ENCODE assay signal across 8 cellular contexts in genomic region chr14:24332094-24332983, GRCh38. TPM values are rescaled to one million over a fixed set of nuclear protein-coding genes. Genes with fewer than 3 reads are reported as not detected.
DNase-seq lines count a peak whose midpoint lies in the region; ATAC-seq and TF ChIP-seq lines count a peak whose summit lies in the region.

No MANE protein-coding gene starts in this region.

- H3K27ac ChIP-seq in upper lobe of right lung, result no peak overlapping the region

- no peaks in the 10 kb centered on the region for H3K36me3 ChIP-seq in upper lobe of right lung

- TF ChIP-seq CTCF in upper lobe of right lung (IDR thresholded peaks at IDR 0.05), result peak; percentile 75

- intact Hi-C loops in head of caudate nucleus (cut with DNase I) (loop anchor here (5.0 kb wide), 1 partner anchor 105 kb away; no protein-coding TSS in a partner anchor), posterior cingulate gyrus (cut with DNase I) (loop anchor here (1.0 kb wide), 1 partner anchor 104 kb away; no protein-coding TSS in a partner anchor), upper lobe of right lung (cut with DNase I) (loop anchor here (5.0 kb wide), 1 partner anchor 100 kb away; no protein-coding TSS in a partner anchor)

- peak; percentile 80 for ATAC-seq in GM21723 (IDR thresholded peaks at IDR 0.05; ENCODE audit: unreplicated experiment)
- ATAC-seq in upper lobe of right lung, result peak; percentile 73

- peaks cover 10% of the 10 kb centered on the region for H3K27me3 ChIP-seq in upper lobe of right lung

- in situ Hi-C loops in KBM-7 (cut with MboI; ENCODE audit: low pct_unique_long_range_greater_than_20kb, low sequenced_read_pairs), result loop anchor here (10.0 to 25.0 kb wide), 2 partner anchors 102 to 355 kb away; no protein-coding TSS in a partner anchor

- no peaks in the 10 kb centered on the region for H3K9me3 ChIP-seq in upper lobe of right lung

- DNase-seq in EH (ENCODE audit: low read depth) (peak; percentile 70), KBM-7 (peak; percentile 77), SHP77 (lab: John Stamatoyannopoulos, UW) (peak; percentile 74 to 76), head of caudate nucleus (peak; percentile 48 to 87 (median 72)), posterior cingulate gyrus (peak in 7 of 10 donors; percentile 57 to 90 (median 66)), upper lobe of right lung (peak; percentile 82)
- peak; percentile 86 for DNase-seq in activated naive CD4-positive, alpha-beta T cell treated with Interleukin-2 at 50 U/mL for 16 hours

- peaks cover 68% of the 10 kb centered on the region for H3K4me1 ChIP-seq in upper lobe of right lung

- H3K4me3 ChIP-seq in upper lobe of right lung, result peak overlapping the region; percentile 37

RNA-seq across cellular contexts. Expression of gene ADCY4, which starts 2.5 kb away (rescaled TPM):
- 54.5 TPM for total RNA-seq in upper lobe of right lung

RNA-seq across cellular contexts. Expression of gene RIPK3, which starts 7.5 kb away (rescaled TPM):
- 23.4 TPM for total RNA-seq in upper lobe of right lung

RNA-seq across cellular contexts. Expression of gene LTB4R, which starts 21.0 kb away (rescaled TPM):
- total RNA-seq in upper lobe of right lung, result 9.8 TPM

RNA-seq across cellular contexts. Expression of gene LTB4R2, which starts 22.4 kb away (rescaled TPM):
- total RNA-seq in upper lobe of right lung, result 6.4 TPM

RNA-seq across cellular contexts. Expression of gene CIDEB, which starts 24.6 kb away (rescaled TPM):
- 18.8 TPM for total RNA-seq in upper lobe of right lung
